ENCODE assay signal across 2 cellular contexts in the genomic region with DNA sequence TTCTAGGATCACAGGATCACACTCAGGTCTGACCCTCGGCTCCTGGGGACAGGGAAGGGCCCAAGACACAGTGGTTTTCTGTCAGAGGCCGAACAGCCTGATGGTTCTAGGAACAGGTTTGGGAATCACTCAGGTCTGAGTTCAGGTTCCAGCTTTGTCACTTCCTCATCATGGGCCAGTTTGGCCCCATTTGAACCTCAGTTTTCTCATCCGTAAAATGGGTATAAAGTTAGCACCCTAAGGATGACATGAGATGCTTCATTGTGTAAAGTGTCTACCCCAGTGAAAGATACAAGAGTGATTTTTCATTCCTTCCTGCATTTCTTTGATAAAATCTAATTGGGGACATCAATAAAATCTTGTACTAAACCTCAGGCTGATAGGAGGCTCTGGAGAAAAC.
TF ChIP-seq lines count a peak whose summit lies in the region.

No MANE protein-coding gene starts in this region.

TF ChIP-seq in K562, 482 proteins besides CTCF, POLR2A, EP300 and RAD21:
- peak; percentile 63 for TF ChIP-seq RBM25 (IDR thresholded peaks at IDR 0.05; ENCODE audit: low read depth, low read length, severe bottlenecking)
- 0 out of 2 replicates have a peak, but pooled peaks have one; percentile 42 for TF ChIP-seq ADNP (tag; IDR thresholded peaks at IDR 0.05)
- TF ChIP-seq KDM1A (IDR thresholded peaks at IDR 0.05) = 0 out of 4 replicates have a peak, but pooled peaks of 1 of the 2 experiments have one; percentile 9
- no peak for TF ChIP-seq ZBTB1 (CRISPR knock-in tag; IDR thresholded peaks at IDR 0.05; ENCODE audit: borderline replicate concordance, low read depth)

TF ChIP-seq in H1, 55 proteins besides CTCF, POLR2A, EP300 and RAD21:
- no peak for TF ChIP-seq BRCA1 (IDR thresholded peaks at IDR 0.05; ENCODE audit: low read depth, low read length)
- no peak for TF ChIP-seq NANOG (IDR thresholded peaks at IDR 0.05; ENCODE audit: insufficient read depth, low read depth, low read length, poor library complexity, severe bottlenecking)
- TF ChIP-seq KDM1A (IDR thresholded peaks at IDR 0.05; ENCODE audit: borderline replicate concordance, low read length) = peak; percentile 75; the same call in 1 of the 2 replicates
- no peak for TF ChIP-seq TEAD4 (IDR thresholded peaks at IDR 0.05; ENCODE audit: low read depth, low read length)
